8 cellular contexts compared by ENCODE assay signal in the genomic region with DNA sequence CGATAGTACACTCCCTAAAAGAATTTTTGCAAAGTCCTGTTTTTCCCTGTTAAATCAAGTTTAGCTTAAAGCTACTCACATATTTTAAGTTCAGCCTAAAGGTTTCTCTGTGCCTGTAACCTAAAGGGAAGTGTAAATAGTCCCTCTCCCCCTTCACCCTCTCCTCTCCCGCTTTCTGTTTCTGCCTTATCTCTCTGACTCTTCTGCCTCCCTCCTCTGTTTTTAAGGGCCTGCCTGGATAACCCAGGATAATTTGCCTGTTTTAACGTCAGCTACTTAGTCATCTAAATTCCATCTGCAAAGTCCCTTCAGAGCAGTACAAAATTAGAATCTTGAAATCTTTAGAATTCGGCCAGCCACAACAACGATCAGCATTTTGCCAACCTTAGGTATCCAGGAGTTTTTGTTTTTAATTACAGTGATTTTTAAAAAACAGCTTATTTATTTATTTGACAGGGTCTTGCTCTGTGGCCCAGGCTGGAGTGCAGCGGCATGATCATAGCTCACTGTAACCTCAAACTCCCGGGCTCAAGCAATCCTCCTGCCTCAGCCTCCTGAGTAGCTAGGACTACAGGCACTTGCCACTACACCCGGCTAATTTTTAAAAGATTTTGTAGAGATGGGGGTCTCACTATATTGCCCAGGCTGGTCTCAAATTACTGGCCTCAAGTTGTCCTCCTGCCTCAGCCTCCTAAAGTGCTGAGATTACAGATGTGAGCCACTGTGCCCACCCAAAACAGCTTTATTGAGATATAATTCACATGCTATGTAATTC.
DNase-seq lines count a peak whose midpoint lies in the region; ATAC-seq and TF ChIP-seq lines count a peak whose summit lies in the region.

No MANE protein-coding gene starts in this region.

- peak overlapping the region; percentile 99 for H3K4ac ChIP-seq in IMR-90 (ENCODE audit: low read depth, low read length)

- H3K9me1 ChIP-seq in IMR-90 (ENCODE audit: insufficient read depth, low read length): peaks cover 8% of the 10 kb centered on the region; the same call in 1 of the 2 replicates

- H3K4me1 ChIP-seq in IMR-90 (ENCODE audit: control insufficient read depth, insufficient read depth, low read length) (peaks cover 14% of the 10 kb centered on the region), ascending aorta (peaks cover 4 to 20% of the 10 kb centered on the region in 2 donors), iPS-20b (ENCODE audit: insufficient read depth, low read length) (no peaks in the 10 kb centered on the region)

- peak overlapping the region; percentile 87 for H2BK20ac ChIP-seq in IMR-90 (ENCODE audit: low read depth, low read length)

- ATAC-seq in GM21528 (IDR thresholded peaks at IDR 0.05; ENCODE audit: low FRiP score, unreplicated experiment): peak; percentile 33
- peak; percentile 74 for ATAC-seq in IMR-90 (ENCODE audit: low read depth)
- peak; percentile 12 for ATAC-seq in stimulated activated naive CD8-positive, alpha-beta T cell treated with anti-CD3 and anti-CD28 coated beads, Interleukin-15, Interleukin-2, amounts not matched to agents 100 U/mL and 50 U/mL, for 24 hours

- DNase-seq in EL (peak; percentile 83), IMR-90 (peak; percentile 89), ascending aorta (ENCODE audit: low spot score in 2 of 2) (no peak), NCI-H748 treated with DMSO at 0.1 percent for 48 hours (lab: John Stamatoyannopoulos, UW) (no peak), activated gamma-delta T cell (lab: John Stamatoyannopoulos, UW) (no peak)
- DNase-seq in stimulated activated naive CD8-positive, alpha-beta T cell treated with anti-CD3 and anti-CD28 coated beads, Interleukin-15, Interleukin-2, amounts not matched to agents 100 U/mL and 50 U/mL, for 24 hours: no peak

- POLR2A ChIA-PET in IMR-90 (lab: Charles Lee; ENCODE audit: unreplicated experiment): interaction anchor here (1.3 to 1.4 kb wide), 2 partner anchors 55 to 107 kb away, joined by 3 to 5 read pairs; no protein-coding TSS in a partner anchor

- no CpG with 5 or more reads among the region's 8 CpGs for WGBS in IMR-90 (ENCODE audit: extremely low coverage in 2 of 2, insufficient read length in 1 of 2), 2 experiments

- H3K36me3 ChIP-seq in IMR-90 (ENCODE audit: control insufficient read depth, insufficient read depth, low read length): peaks cover 11% of the 10 kb centered on the region
- peaks cover 6 to 13% of the 10 kb centered on the region in 2 donors for H3K36me3 ChIP-seq in ascending aorta
- no peaks in the 10 kb centered on the region for H3K36me3 ChIP-seq in iPS-20b (ENCODE audit: insufficient read depth, low read depth, low read length)

- H2AK5ac ChIP-seq in IMR-90 (ENCODE audit: low read depth, low read length): peak overlapping the region; percentile 60; the same call in 1 of the 2 replicates

- no TSS peak for BruUV-seq in IMR-90 (replicated peaks; lab: Mats Ljungman, UMichigan)

- peak overlapping the region; percentile 91; the same call in 2 of the 3 replicates for H2BK15ac ChIP-seq in IMR-90 (ENCODE audit: low read depth, low read length)

- intact Hi-C loops in IMR-90 (cut with micrococcal nuclease) (loop anchor here (1.0 to 5.0 kb wide), 2 partner anchors 60 to 92 kb away; no protein-coding TSS in a partner anchor), ascending aorta (cut with DNase I) (loop anchor here (5.0 kb wide), 2 partner anchors 190 to 470 kb away; a partner anchor contains a TSS)

- H4K5ac ChIP-seq in IMR-90 (ENCODE audit: low read depth, low read length): peak overlapping the region; percentile 94

- no peaks in the 10 kb centered on the region for H3K27me3 ChIP-seq in IMR-90 (ENCODE audit: control insufficient read depth, insufficient read depth, low read length)
- no peaks in the 10 kb centered on the region for H3K27me3 ChIP-seq in ascending aorta
- H3K27me3 ChIP-seq in iPS-20b (ENCODE audit: insufficient read depth, low read length): no peaks in the 10 kb centered on the region

- H3K4me3 ChIP-seq in IMR-90 (ENCODE audit: insufficient read depth, low read depth, low read length) (peak overlapping the region; percentile 40), ascending aorta (peak overlapping the region; percentile 52 to 66), iPS-20b (ENCODE audit: low read length) (peak overlapping the region; percentile 78)

- peak overlapping the region; percentile 91 for H3K9ac ChIP-seq in IMR-90 (ENCODE audit: low read depth, low read length)
- peak overlapping the region; percentile 80; the same call in 1 of the 2 replicates for H3K9ac ChIP-seq in iPS-20b (ENCODE audit: low read depth, low read length)

- in situ Hi-C loops in IMR-90 (cut with MboI; ENCODE audit: low sequenced_read_pairs): loop anchor here (5.0 to 10.0 kb wide), 2 partner anchors 110 to 458 kb away; no protein-coding TSS in a partner anchor

- H3K56ac ChIP-seq in IMR-90 (ENCODE audit: extremely low read depth, insufficient read depth, low read length): peak overlapping the region; percentile 97

- CTCF ChIA-PET in IMR-90 (lab: Yijun Ruan, JAX): interaction anchor here (0.5 to 2.3 kb wide), 38 partner anchors 10 to 468 kb away, joined by 3 to 27 read pairs (median 4); a partner anchor contains a TSS

- dilution Hi-C loops in IMR-90 (cut with HindIII; ENCODE audit: low sequenced_read_pairs, unreplicated experiment): no loop called here

- H3K79me1 ChIP-seq in IMR-90 (ENCODE audit: low read depth in 1 of 2, low read length in 2 of 2): no peaks in the 10 kb centered on the region

- H2BK5ac ChIP-seq in IMR-90 (ENCODE audit: low read depth, low read length, poor library complexity, severe bottlenecking): peak overlapping the region; percentile 96

- H3K27ac ChIP-seq in IMR-90 (ENCODE audit: insufficient read depth, low read length) (peak overlapping the region; percentile 95), ascending aorta (peak overlapping the region; percentile 95 to 96), iPS-20b (ENCODE audit: low read length) (no peak overlapping the region)

- H3K14ac ChIP-seq in IMR-90 (replicated peaks; ENCODE audit: low read depth, low read length): peak overlapping the region; percentile 93

- peak overlapping the region; percentile 95 for H3K23ac ChIP-seq in IMR-90 (ENCODE audit: low read depth, low read length)

- peak overlapping the region; percentile 91 for H3K18ac ChIP-seq in IMR-90 (ENCODE audit: low read depth, low read length)

- H2AFZ ChIP-seq in IMR-90 (replicated peaks; ENCODE audit: low read length, poor library complexity): peak overlapping the region; percentile 94

- TF ChIP-seq CTCF in IMR-90 (conservative IDR thresholded peaks at IDR 0.05; ENCODE audit: low read depth, low read length) (no peak), ascending aorta (IDR thresholded peaks at IDR 0.05) (no peak)

- H3K4me2 ChIP-seq in IMR-90 (ENCODE audit: low read depth, low read length): peak overlapping the region; percentile 89

- peak overlapping the region; percentile 95 for H4K91ac ChIP-seq in IMR-90 (ENCODE audit: insufficient read depth, low read depth, low read length)

- peak overlapping the region; percentile 87 to 98 for H4K8ac ChIP-seq in IMR-90 (ENCODE audit: low read depth in 2 of 2, low read length in 2 of 2)

- peak overlapping the region; percentile 94 for H2AK9ac ChIP-seq in IMR-90 (replicated peaks; ENCODE audit: low read depth, low read length, poor library complexity)

- H2BK120ac ChIP-seq in IMR-90 (ENCODE audit: low read depth, low read length): peak overlapping the region; percentile 97

- peak; percentile 17 for TF ChIP-seq RAD21 in IMR-90 (IDR thresholded peaks at IDR 0.05; ENCODE audit: low read length)

- H3K9me3 ChIP-seq in IMR-90 (ENCODE audit: control insufficient read depth, insufficient read depth, low read length) (peaks cover 8% of the 10 kb centered on the region), ascending aorta (no peaks in the 10 kb centered on the region), iPS-20b (ENCODE audit: insufficient read depth, low read depth, low read length) (no peaks in the 10 kb centered on the region)

- TF ChIP-seq POLR2A in IMR-90 (IDR thresholded peaks at IDR 0.05; ENCODE audit: low read depth, low read length): 0 out of 2 replicates have a peak, but pooled peaks have one; percentile 13

- no peaks in the 10 kb centered on the region for H4K20me1 ChIP-seq in IMR-90 (ENCODE audit: insufficient read depth, low read length)

TF ChIP-seq in IMR-90, 13 proteins besides CTCF, POLR2A, EP300 and RAD21:
- TF ChIP-seq FOS (IDR thresholded peaks at IDR 0.05; ENCODE audit: low read depth, low read length): 0 out of 2 replicates have a peak, but pooled peaks have one; percentile 18
- TF ChIP-seq, protein P1, sequence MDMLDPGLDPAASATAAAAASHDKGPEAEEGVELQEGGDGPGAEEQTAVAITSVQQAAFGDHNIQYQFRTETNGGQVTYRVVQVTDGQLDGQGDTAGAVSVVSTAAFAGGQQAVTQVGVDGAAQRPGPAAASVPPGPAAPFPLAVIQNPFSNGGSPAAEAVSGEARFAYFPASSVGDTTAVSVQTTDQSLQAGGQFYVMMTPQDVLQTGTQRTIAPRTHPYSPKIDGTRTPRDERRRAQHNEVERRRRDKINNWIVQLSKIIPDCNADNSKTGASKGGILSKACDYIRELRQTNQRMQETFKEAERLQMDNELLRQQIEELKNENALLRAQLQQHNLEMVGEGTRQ (IDR thresholded peaks at IDR 0.05; ENCODE audit: low read depth, low read length): no peak
- peak; percentile 18; the same call in 1 of the 2 replicates for TF ChIP-seq SMC3 (IDR thresholded peaks at IDR 0.05; ENCODE audit: low read depth, low read length)
- TF ChIP-seq CHD1 (IDR thresholded peaks at IDR 0.05; ENCODE audit: low read depth, low read length): no peak
- TF ChIP-seq RFX5 (IDR thresholded peaks at IDR 0.05; ENCODE audit: low read depth, low read length): no peak
- TF ChIP-seq MXI1 (IDR thresholded peaks at IDR 0.05; ENCODE audit: borderline replicate concordance, low read depth, low read length): no peak
- TF ChIP-seq, protein P2, sequence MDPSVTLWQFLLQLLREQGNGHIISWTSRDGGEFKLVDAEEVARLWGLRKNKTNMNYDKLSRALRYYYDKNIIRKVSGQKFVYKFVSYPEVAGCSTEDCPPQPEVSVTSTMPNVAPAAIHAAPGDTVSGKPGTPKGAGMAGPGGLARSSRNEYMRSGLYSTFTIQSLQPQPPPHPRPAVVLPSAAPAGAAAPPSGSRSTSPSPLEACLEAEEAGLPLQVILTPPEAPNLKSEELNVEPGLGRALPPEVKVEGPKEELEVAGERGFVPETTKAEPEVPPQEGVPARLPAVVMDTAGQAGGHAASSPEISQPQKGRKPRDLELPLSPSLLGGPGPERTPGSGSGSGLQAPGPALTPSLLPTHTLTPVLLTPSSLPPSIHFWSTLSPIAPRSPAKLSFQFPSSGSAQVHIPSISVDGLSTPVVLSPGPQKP (IDR thresholded peaks at IDR 0.05; ENCODE audit: borderline replicate concordance, low read depth, low read length): no peak

Comparison
In these comparisons a context has a peak if more than half of its experiments do, and no peak if none do; other contexts are left out.
1. DNase-seq: peak in EL (single experiment) and IMR-90 (single experiment); none in ascending aorta (0 of 2), stimulated activated naive CD8-positive, alpha-beta T cell treated with anti-CD3 and anti-CD28 coated beads, Interleukin-15, Interleukin-2, amounts not matched to agents 100 U/mL and 50 U/mL, for 24 hours (single experiment), NCI-H748 treated with DMSO at 0.1 percent for 48 hours (single experiment) and activated gamma-delta T cell (single experiment).
2. ATAC-seq: peak in every context shown above with its lines; median percentile 74 in IMR-90; 33 in GM21528; 12 in stimulated activated naive CD8-positive, alpha-beta T cell treated with anti-CD3 and anti-CD28 coated beads, Interleukin-15, Interleukin-2, amounts not matched to agents 100 U/mL and 50 U/mL, for 24 hours.
3. Peak in every context shown above with its lines, with median percentiles within 50 percentile points of each other: H3K4me3 ChIP-seq.